In genomic region chr12:66776974-66777373, GRCh38 we compare ENCODE assay signal across 1 cellular context.
TF ChIP-seq lines count a peak whose summit lies in the region.

No MANE protein-coding gene starts in this region.

TF ChIP-seq in WTC11, 78 proteins besides CTCF, POLR2A, EP300 and RAD21 (continued from another document):
- TF ChIP-seq ZNF532 (CRISPR knock-in tag; IDR thresholded peaks at IDR 0.05; ENCODE audit: borderline replicate concordance) (no peak), SMAD4 (CRISPR knock-in tag; IDR thresholded peaks at IDR 0.05) (no peak), SP1 (CRISPR knock-in tag; conservative IDR thresholded peaks at IDR 0.05) (no peak), NR2C2 (CRISPR knock-in tag; IDR thresholded peaks at IDR 0.05) (no peak), FOXP4 (CRISPR knock-in tag; IDR thresholded peaks at IDR 0.05) (no peak)
